ENCODE assay signal across 8 cellular contexts in the genomic region with DNA sequence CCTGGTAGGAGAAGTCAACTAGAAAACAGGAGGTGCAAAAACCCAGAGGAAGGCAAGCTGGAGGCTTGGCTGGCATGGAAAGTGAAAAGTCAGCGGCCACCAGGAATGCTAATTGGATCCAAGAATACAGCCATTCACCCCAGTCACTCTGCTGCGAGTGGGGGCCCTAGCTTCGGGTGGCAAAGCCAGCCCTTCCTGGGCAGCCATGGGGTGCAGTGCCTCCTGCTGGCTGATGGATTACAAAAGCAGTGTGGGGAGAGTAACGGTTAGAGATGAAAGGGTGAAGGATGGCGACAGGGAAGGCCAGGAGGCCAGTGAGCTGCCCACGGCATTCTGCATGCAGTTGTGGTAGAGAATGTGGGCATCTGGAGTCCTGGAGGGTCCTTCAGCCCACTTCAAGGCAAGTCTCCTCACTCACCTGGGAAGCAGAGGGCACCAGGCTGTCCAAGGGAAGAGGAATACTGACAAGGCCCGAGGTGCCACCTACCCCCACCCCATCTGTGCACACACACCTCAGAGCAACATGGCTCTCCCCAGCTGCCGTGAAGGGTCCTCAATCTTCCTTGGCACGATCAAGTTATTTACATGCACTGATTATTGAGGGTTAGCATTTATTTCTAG. TPM values are rescaled to one million over a fixed set of nuclear protein-coding genes. Genes with fewer than 3 reads are reported as not detected.
DNase-seq lines count a peak whose midpoint lies in the region; ATAC-seq and TF ChIP-seq lines count a peak whose summit lies in the region.

No MANE protein-coding gene starts in this region.

- peak overlapping the region; percentile 37 for H3K27ac Mint-ChIP-seq in neural crest cell (ENCODE audit: unreplicated experiment)

- no peaks in the 10 kb centered on the region for H3K9me3 ChIP-seq in BLaER1
- no peaks in the 10 kb centered on the region for H3K9me3 ChIP-seq in Karpas-422 (ENCODE audit: low read length)

- TF ChIP-seq CTCF in coronary artery (IDR thresholded peaks at IDR 0.05): peak; percentile 58
- TF ChIP-seq CTCF in neural crest cell (conservative IDR thresholded peaks at IDR 0.05): peak; percentile 45

- no peak overlapping the region for H2AFZ ChIP-seq in Karpas-422 (ENCODE audit: low read length)

- peaks cover 88% of the 10 kb centered on the region for H3K36me3 ChIP-seq in BLaER1
- H3K36me3 ChIP-seq in Karpas-422 (ENCODE audit: insufficient read depth, low read length): peaks cover 38% of the 10 kb centered on the region

- H3K4me1 Mint-ChIP-seq in neural crest cell: peaks cover 12% of the 10 kb centered on the region

- H3K79me2 ChIP-seq in Karpas-422 (ENCODE audit: low read length): peaks cover 35% of the 10 kb centered on the region; the same call in 1 of the 2 replicates

- no peaks in the 10 kb centered on the region for H3K9me2 ChIP-seq in Karpas-422 (replicated peaks; ENCODE audit: insufficient read depth, low read length)

- H3K9me3 Mint-ChIP-seq in neural crest cell: no peaks in the 10 kb centered on the region

- no peak overlapping the region for H3K4me3 Mint-ChIP-seq in neural crest cell

- H3K4me3 ChIP-seq in BLaER1: no peak overlapping the region; the same call in 1 of the 2 replicates
- no peak overlapping the region for H3K4me3 ChIP-seq in Karpas-422 (ENCODE audit: low read length)
- peak overlapping the region; percentile 63 for H3K4me3 ChIP-seq in coronary artery

- H4K20me1 ChIP-seq in BLaER1: peaks cover 100% of the 10 kb centered on the region
- H4K20me1 ChIP-seq in Karpas-422 (ENCODE audit: insufficient read depth, low read depth, low read length): peaks cover 22% of the 10 kb centered on the region; the same call in 1 of the 2 replicates

- H3K4me1 ChIP-seq in BLaER1 (peaks cover 100% of the 10 kb centered on the region), Karpas-422 (ENCODE audit: low read length) (no peaks in the 10 kb centered on the region)

- H3K27ac ChIP-seq in BLaER1: peak overlapping the region; percentile 80
- no peak overlapping the region for H3K27ac ChIP-seq in Karpas-422 (ENCODE audit: low read length)
- H3K27ac ChIP-seq in coronary artery: peak overlapping the region; percentile 99

- no peaks in the 10 kb centered on the region for H3K27me3 Mint-ChIP-seq in neural crest cell (ENCODE audit: low read depth)

- no peak for ATAC-seq in GM19328 (IDR thresholded peaks at IDR 0.05; ENCODE audit: unreplicated experiment)

- DNase-seq in Karpas-422: peak; percentile 62
- DNase-seq in coronary artery (ENCODE audit: low spot score): peak; percentile 89
- peak; percentile 26 for DNase-seq in neural crest cell (ENCODE audit: low read depth, low spot score)
- DNase-seq in DMS114 treated with DMSO at 0.1 percent for 48 hours (lab: John Stamatoyannopoulos, UW; ENCODE audit: unreplicated experiment): no peak
- DNase-seq in NCI-H69 (lab: John Stamatoyannopoulos, UW): no peak
- DNase-seq in effector CD4-positive, alpha-beta T cell: no peak

- H3K9ac ChIP-seq in BLaER1 (peak overlapping the region; percentile 30; the same call in 1 of the 2 replicates), Karpas-422 (ENCODE audit: low read length) (no peak overlapping the region)

- H3K4me2 ChIP-seq in BLaER1: peak overlapping the region; percentile 81
- no peak overlapping the region for H3K4me2 ChIP-seq in Karpas-422 (ENCODE audit: low read depth, low read length, poor library complexity, severe bottlenecking)

- H3K27me3 ChIP-seq in BLaER1: no peaks in the 10 kb centered on the region
- no peaks in the 10 kb centered on the region for H3K27me3 ChIP-seq in Karpas-422 (ENCODE audit: low read length)

- H3K36me3 Mint-ChIP-seq in neural crest cell (ENCODE audit: low read depth): peaks cover 2% of the 10 kb centered on the region

RNA-seq across cellular contexts. Expression of gene EPHX3, which starts 20.3 kb away (rescaled TPM):
- total RNA-seq in Karpas-422 (2014; rRNA removed; shearing (Covaris generic); ENCODE audit: low replicate concordance): 0.11 and 1.6 TPM in 2 replicates
- total RNA-seq in neural crest cell: 1.0 and 1.1 TPM in 2 replicates

RNA-seq across cellular contexts. Expression of gene NOTCH3, which starts 51.7 kb away (rescaled TPM):
- total RNA-seq in Karpas-422 (2014; rRNA removed; shearing (Covaris generic); ENCODE audit: low replicate concordance): 0.45 and 3.2 TPM in 2 replicates
- total RNA-seq in neural crest cell: 125 and 127 TPM in 2 replicates

Comparison
In these comparisons a context has a peak if more than half of its experiments do, and no peak if none do; other contexts are left out.
1. DNase-seq: peak in Karpas-422 (single experiment), coronary artery (single experiment) and neural crest cell (single experiment); none in DMS114 treated with DMSO at 0.1 percent for 48 hours (single experiment), NCI-H69 (single experiment) and effector CD4-positive, alpha-beta T cell (single experiment).
2. RNA of gene NOTCH3, which starts 51.7 kb away (total RNA-seq): 125 to 127 TPM in neural crest cell; 0.45 to 3.2 TPM in Karpas-422; every median in the first group is over 10 times any median in the second.